ENCODE assay signal across 19 cellular contexts in the genomic region with DNA sequence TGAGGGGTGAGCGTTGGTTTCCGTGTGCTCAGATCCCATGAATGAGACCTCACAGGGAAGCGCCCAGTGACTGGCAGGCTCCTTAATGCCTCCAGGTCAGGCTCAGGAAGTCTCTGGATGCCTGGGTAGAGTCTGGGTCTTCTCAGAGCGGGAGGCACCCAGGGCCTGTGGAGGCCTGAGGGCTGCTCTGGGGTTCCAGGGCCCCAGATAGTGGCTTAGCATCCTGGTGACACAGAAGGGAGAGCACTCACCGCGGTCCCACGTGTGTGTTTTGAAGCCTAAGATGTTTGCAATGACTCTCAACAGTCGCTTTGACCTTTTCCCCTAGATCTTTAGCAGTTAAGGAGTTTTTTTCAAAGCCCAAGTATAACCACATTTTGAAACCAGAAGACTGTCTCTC. TPM values are rescaled to one million over a fixed set of nuclear protein-coding genes. Genes with fewer than 3 reads are reported as not detected.
DNase-seq lines count a peak whose midpoint lies in the region; FAIRE-seq and TF ChIP-seq lines count a peak whose summit lies in the region.
"Had no signal": no experiment of that assay in that cellular context is flagged by ENCODE, and none has a peak within 500 bp of the region (broad histone marks: within the 10 kb centered on the region; RNA-seq: fewer than 3 reads in every experiment).

No MANE protein-coding gene starts in this region.

- H3K4me3 ChIP-seq in CD8-positive, alpha-beta memory T cell (ENCODE audit: low read length) = no peak overlapping the region
- H3K4me3 ChIP-seq in Jurkat, Clone E6-1 (ENCODE audit: low read length) = no peak overlapping the region
- H3K4me3 ChIP-seq in osteoblast (ENCODE audit: insufficient read depth, low read length) = no peak overlapping the region
- H3K4me3 ChIP-seq: SJSA1, smooth muscle cell, thyroid gland had no signal

- peak overlapping the region in 6 of 8 donors; percentile 19 to 72 (median 36) for H3K27ac Mint-ChIP-seq in CD8-positive, alpha-beta memory T cell
- H3K27ac Mint-ChIP-seq in activated naive CD8-positive, alpha-beta T cell treated with anti-CD3 and anti-CD28 coated beads for 36 hours = peak overlapping the region; percentile 81
- H3K27ac Mint-ChIP-seq: activated naive CD4-positive, alpha-beta T cell treated with anti-CD3 and anti-CD28 coated beads, Interleukin-2, amount 50 U/mL, for 24 hours; HFFc6; stimulated activated naive B cell treated with anti-CD40 and anti-IgM and Interleukin-4, amounts not matched to agents 10 μg/mL and 1 μg/mL and 100 μg/mL, for 72 hours; T-helper 1 cell treated with Interleukin-12 subunit alpha and Interleukin-12 subunit beta and Interleukin-4 antibody, amounts not matched to agents 30 μg/mL and 1 μg/mL, for 36 hours had no signal

- peak overlapping the region in 2 of 7 donors; percentile 15 to 63 for H3K4me3 Mint-ChIP-seq in CD8-positive, alpha-beta memory T cell
- peak overlapping the region; percentile 1 for H3K4me3 Mint-ChIP-seq in activated naive CD8-positive, alpha-beta T cell treated with anti-CD3 and anti-CD28 coated beads for 36 hours
- H3K4me3 Mint-ChIP-seq: HFFc6; T-helper 1 cell treated with Interleukin-12 subunit alpha and Interleukin-12 subunit beta and Interleukin-4 antibody, amounts not matched to agents 30 μg/mL and 1 μg/mL, for 36 hours had no signal

- TF ChIP-seq CTCF in osteoblast (IDR thresholded peaks at IDR 0.05; ENCODE audit: extremely low read depth, low read depth, low read length) = no peak

- no peak overlapping the region for H2AFZ ChIP-seq in osteoblast (ENCODE audit: low read length)

- H3K27me3 Mint-ChIP-seq in CD8-positive, alpha-beta memory T cell = no peaks in the 10 kb centered on the region
- no peaks in the 10 kb centered on the region for H3K27me3 Mint-ChIP-seq in activated naive CD8-positive, alpha-beta T cell treated with anti-CD3 and anti-CD28 coated beads for 36 hours
- H3K27me3 Mint-ChIP-seq: activated naive CD4-positive, alpha-beta T cell treated with anti-CD3 and anti-CD28 coated beads, Interleukin-2, amount 50 U/mL, for 24 hours; stimulated activated naive B cell treated with anti-CD40 and anti-IgM and Interleukin-4, amounts not matched to agents 10 μg/mL and 1 μg/mL and 100 μg/mL, for 72 hours had no signal

- H3K36me3 Mint-ChIP-seq in CD8-positive, alpha-beta memory T cell = peaks cover 22 to 78% (median 35%) of the 10 kb centered on the region in 3 donors
- H3K36me3 Mint-ChIP-seq in activated naive CD8-positive, alpha-beta T cell treated with anti-CD3 and anti-CD28 coated beads for 36 hours = peaks cover 27% of the 10 kb centered on the region

- no peaks in the 10 kb centered on the region for H3K79me2 ChIP-seq in osteoblast (ENCODE audit: insufficient read depth, low read length)

- H3K4me1 Mint-ChIP-seq in CD8-positive, alpha-beta memory T cell = peaks cover 25 to 34% (median 31%) of the 10 kb centered on the region in 3 donors
- peaks cover 23% of the 10 kb centered on the region for H3K4me1 Mint-ChIP-seq in activated naive CD8-positive, alpha-beta T cell treated with anti-CD3 and anti-CD28 coated beads for 36 hours
- H3K4me1 Mint-ChIP-seq: stimulated activated naive B cell treated with anti-CD40 and anti-IgM and Interleukin-4, amounts not matched to agents 10 μg/mL and 1 μg/mL and 100 μg/mL, for 72 hours had no signal

- DNase-seq in CD8-positive, alpha-beta memory T cell = peak in 1 of 5 donors; percentile 23
- DNase-seq in Jurkat, Clone E6-1 (ENCODE audit: low read depth, low spot score) = peak; percentile 41
- peak; percentile 57 for DNase-seq in activated naive CD8-positive, alpha-beta T cell treated with anti-CD3 and anti-CD28 coated beads for 36 hours
- DNase-seq in osteoblast (ENCODE audit: insufficient read length, low spot score, missing footprints) (peak; percentile 60), GM03348 (ENCODE audit: low spot score) (no peak), frontal cortex (ENCODE audit: low spot score in 2 of 2) (no peak)
- DNase-seq in activated CD4-positive, CD25-positive, alpha-beta regulatory T cell treated with anti-CD3 and anti-CD28 coated beads, Interleukin-2, amount 50 U/mL, for 72 hours = no peak
- DNase-seq: NCI-H1930; stimulated activated naive B cell treated with anti-CD40 and anti-IgM and Interleukin-4, amounts not matched to agents 10 μg/mL and 1 μg/mL and 100 μg/mL, for 72 hours had no signal

- no peak overlapping the region for H3K27ac ChIP-seq in CD8-positive, alpha-beta memory T cell (ENCODE audit: low read depth, low read length)
- no peak overlapping the region for H3K27ac ChIP-seq in osteoblast (ENCODE audit: low read depth, low read length)
- H3K27ac ChIP-seq: SJSA1, thyroid gland had no signal

- H4K20me1 ChIP-seq in osteoblast (ENCODE audit: insufficient read depth, low read length) = peaks cover 6% of the 10 kb centered on the region

- no peaks in the 10 kb centered on the region for H3K27me3 ChIP-seq in CD8-positive, alpha-beta memory T cell (ENCODE audit: insufficient read depth, low read length, poor library complexity, severe bottlenecking)
- no peaks in the 10 kb centered on the region for H3K27me3 ChIP-seq in osteoblast (ENCODE audit: insufficient read depth, low read length)
- H3K27me3 ChIP-seq: dorsolateral prefrontal cortex, SJSA1, thyroid gland had no signal

- CTCF ChIA-PET in CD8-positive, alpha-beta memory T cell (lab: Charles Lee) = no interaction called here

- peaks cover 5% of the 10 kb centered on the region for H3K9me3 ChIP-seq in CD8-positive, alpha-beta memory T cell (ENCODE audit: low read length)
- H3K9me3 ChIP-seq in osteoblast (ENCODE audit: low read depth, low read length) = no peaks in the 10 kb centered on the region
- H3K9me3 ChIP-seq: SJSA1, thyroid gland had no signal

- FAIRE-seq in frontal cortex (lab: Jason Lieb, UNC) = no peak
- FAIRE-seq: HepG2, RCC 7860 had no signal

- no peak overlapping the region for H3K4me2 ChIP-seq in osteoblast (ENCODE audit: insufficient read depth, low read length)

- H3K9me3 Mint-ChIP-seq in CD8-positive, alpha-beta memory T cell = peaks cover 3 to 8% (median 6%) of the 10 kb centered on the region in 5 donors
- H3K9me3 Mint-ChIP-seq in activated naive CD8-positive, alpha-beta T cell treated with anti-CD3 and anti-CD28 coated beads for 36 hours = peaks cover 14% of the 10 kb centered on the region
- H3K9me3 Mint-ChIP-seq: HFFc6 had no signal

- POLR2A ChIA-PET in CD8-positive, alpha-beta memory T cell (lab: Charles Lee) = no interaction called here

- peaks cover 23% of the 10 kb centered on the region for H3K36me3 ChIP-seq in CD8-positive, alpha-beta memory T cell (ENCODE audit: insufficient read depth, low read length)
- peaks cover 12% of the 10 kb centered on the region for H3K36me3 ChIP-seq in osteoblast (ENCODE audit: insufficient read depth, low read length)

- H3K4me1 ChIP-seq in CD8-positive, alpha-beta memory T cell (ENCODE audit: insufficient read depth, low read length) = peaks cover 7% of the 10 kb centered on the region
- peaks cover 3% of the 10 kb centered on the region for H3K4me1 ChIP-seq in osteoblast (ENCODE audit: insufficient read depth, low read length)
- H3K4me1 ChIP-seq: thyroid gland had no signal

RNA-seq across cellular contexts. Expression of gene PRMT2, which starts 25.0 kb away (rescaled TPM):
- total RNA-seq in CD8-positive, alpha-beta memory T cell = 10 to 100 TPM; 69.8 to 71.6 TPM
- polyA plus RNA-seq in CD8-positive, alpha-beta memory T cell = 287 TPM
- polyA plus RNA-seq in Jurkat, Clone E6-1 (2012; ENCODE audit: insufficient read depth, insufficient read length) = 100 TPM
- 10 to 100 TPM; 56.8 to 59.9 TPM for total RNA-seq in activated naive CD8-positive, alpha-beta T cell treated with anti-CD3 and anti-CD28 coated beads for 36 hours
- total RNA-seq in osteoblast = 134 and 136 TPM in 2 replicates
- 216 TPM for total RNA-seq in frontal cortex

RNA-seq across cellular contexts. Expression of gene S100B, which starts 55.6 kb away (rescaled TPM):
- total RNA-seq in CD8-positive, alpha-beta memory T cell = 1 to 10 TPM in 1 of 2 experiments, under 1 TPM in 1; 0.91 to 1.4 TPM
- polyA plus RNA-seq in CD8-positive, alpha-beta memory T cell = 24.1 TPM
- not detected for polyA plus RNA-seq in Jurkat, Clone E6-1 (2012; ENCODE audit: insufficient read depth, insufficient read length)
- 10 to 100 TPM in 1 of 2 experiments, 1 to 10 TPM in 1; 8.7 to 10.5 TPM for total RNA-seq in activated naive CD8-positive, alpha-beta T cell treated with anti-CD3 and anti-CD28 coated beads for 36 hours
- total RNA-seq in osteoblast (0.29 and 1.4 TPM in 2 replicates), frontal cortex (6.1 TPM)
- total RNA-seq: HepG2, HFFc6, kidney epithelial cell, SJSA1, smooth muscle cell had no signal
- polyA plus RNA-seq: HepG2, smooth muscle cell had no signal

Comparison
In these comparisons a context has a peak if more than half of its experiments do, and no peak if none do; other contexts are left out.
1. DNase-seq: peak in Jurkat, Clone E6-1 (single experiment), activated naive CD8-positive, alpha-beta T cell treated with anti-CD3 and anti-CD28 coated beads for 36 hours (single experiment) and osteoblast (single experiment); none in activated CD4-positive, CD25-positive, alpha-beta regulatory T cell treated with anti-CD3 and anti-CD28 coated beads, Interleukin-2, amount 50 U/mL, for 72 hours (single experiment), GM03348 (single experiment) and frontal cortex (0 of 2).